In genomic region chr2:218474527-218474926, GRCh38 we compare ENCODE assay signal across 23 cellular contexts. TPM values are rescaled to one million over a fixed set of nuclear protein-coding genes. Genes with fewer than 3 reads are reported as not detected.
A peak's percentile ranks its signal among the peaks of the same experiment; 100 is the strongest.
DNase-seq lines count a peak whose midpoint lies in the region; ATAC-seq and TF ChIP-seq lines count a peak whose summit lies in the region.
"Had no signal": no experiment of that assay in that cellular context is flagged by ENCODE, and none has a peak within 500 bp of the region (broad histone marks: within the 10 kb centered on the region; RNA-seq: fewer than 3 reads in every experiment).

No MANE protein-coding gene starts in this region.

- peak; percentile 33 for DNase-seq in IMR-90
- DNase-seq in brain microvascular endothelial cell = peak; percentile 38
- peak; percentile 47 for DNase-seq in iris pigment epithelial cell (ENCODE audit: low read depth)
- DNase-seq in amniotic stem cell (lab: John Stamatoyannopoulos, UW) = no peak
- DNase-seq in NCI-H82 treated with DMSO at 0.1 percent for 48 hours (lab: John Stamatoyannopoulos, UW; ENCODE audit: unreplicated experiment) = no peak
- DNase-seq in OCI-M2 (lab: John Stamatoyannopoulos, UW; ENCODE audit: unreplicated experiment) = no peak
- DNase-seq in T1000 (lab: John Stamatoyannopoulos, UW) = no peak
- DNase-seq: C1 segment of cervical spinal cord; CD4-positive, alpha-beta memory T cell; COR-L47; DMS53; GM23248; H7; KG1; MM.1S; NCI-H2029; NCI-H446 treated with DMSO at 0.1 percent for 48 hours; NCI-H526; Peyer's patch; SIG-M5 had no signal

- no peak overlapping the region for H2BK15ac ChIP-seq in IMR-90 (ENCODE audit: low read depth, low read length)

- no peak for TF ChIP-seq RAD21 in IMR-90 (IDR thresholded peaks at IDR 0.05; ENCODE audit: low read length)

- H3K27ac ChIP-seq in IMR-90 (ENCODE audit: insufficient read depth, low read length) (no peak overlapping the region), brain microvascular endothelial cell (no peak overlapping the region)
- H3K27ac ChIP-seq: A549, GM23248, Peyer's patch had no signal

- H4K8ac ChIP-seq in IMR-90 (ENCODE audit: low read depth in 2 of 2, low read length in 2 of 2) = no peak overlapping the region

- H2AK9ac ChIP-seq in IMR-90 (replicated peaks; ENCODE audit: low read depth, low read length, poor library complexity) = no peak overlapping the region

- H3K4me3 ChIP-seq in IMR-90 (ENCODE audit: insufficient read depth, low read depth, low read length) = no peak overlapping the region
- H3K4me3 ChIP-seq in brain microvascular endothelial cell (ENCODE audit: low read depth, low read length) = no peak overlapping the region
- H3K4me3 ChIP-seq: A549, GM23248, Peyer's patch had no signal

- POLR2A ChIA-PET in IMR-90 (lab: Charles Lee; ENCODE audit: unreplicated experiment) = no interaction called here

- H2BK20ac ChIP-seq in IMR-90 (ENCODE audit: low read depth, low read length) = no peak overlapping the region

- H3K14ac ChIP-seq in IMR-90 (replicated peaks; ENCODE audit: low read depth, low read length) = no peak overlapping the region

- H3K27me3 ChIP-seq in IMR-90 (ENCODE audit: control insufficient read depth, insufficient read depth, low read length) (no peaks in the 10 kb centered on the region), brain microvascular endothelial cell (replicated peaks) (no peaks in the 10 kb centered on the region)
- H3K27me3 ChIP-seq: Peyer's patch had no signal

- H3K9ac ChIP-seq in IMR-90 (ENCODE audit: low read depth, low read length) = no peak overlapping the region
- H3K9ac ChIP-seq: GM23248 had no signal

- H4K5ac ChIP-seq in IMR-90 (ENCODE audit: low read depth, low read length) = no peak overlapping the region

- no peak overlapping the region for H4K91ac ChIP-seq in IMR-90 (ENCODE audit: insufficient read depth, low read depth, low read length)

- no peak overlapping the region for H2BK5ac ChIP-seq in IMR-90 (ENCODE audit: low read depth, low read length, poor library complexity, severe bottlenecking)

- no TSS peak for BruUV-seq in IMR-90 (replicated peaks; lab: Mats Ljungman, UMichigan)

- no peaks in the 10 kb centered on the region for H4K20me1 ChIP-seq in IMR-90 (ENCODE audit: insufficient read depth, low read length)

- no peak overlapping the region for H3K4me2 ChIP-seq in IMR-90 (ENCODE audit: low read depth, low read length)
- H3K4me2 ChIP-seq: A549 had no signal

- no peak for TF ChIP-seq CTCF in IMR-90 (conservative IDR thresholded peaks at IDR 0.05; ENCODE audit: low read depth, low read length)
- TF ChIP-seq CTCF in brain microvascular endothelial cell (IDR thresholded peaks at IDR 0.05; ENCODE audit: low read depth, low read length, missing control alignments) = no peak

- CTCF ChIA-PET in IMR-90 (lab: Yijun Ruan, JAX) = interaction anchor here (1.6 kb wide), 1 partner anchor 27 kb away, joined by 5 read pairs; no protein-coding TSS in a partner anchor

- no peak overlapping the region for H3K18ac ChIP-seq in IMR-90 (ENCODE audit: low read depth, low read length)

- no peak overlapping the region for H3K4ac ChIP-seq in IMR-90 (ENCODE audit: low read depth, low read length)

- ATAC-seq in IMR-90 (ENCODE audit: low read depth) = no peak
- ATAC-seq: A549, HepG2 had no signal

- no peak overlapping the region for H2AFZ ChIP-seq in IMR-90 (replicated peaks; ENCODE audit: low read length, poor library complexity)
- H2AFZ ChIP-seq: GM23248 had no signal

- in situ Hi-C loops in IMR-90 (cut with MboI; ENCODE audit: low sequenced_read_pairs) = no loop called here
- in situ Hi-C loops in brain microvascular endothelial cell (cut with HindIII; ENCODE audit: low pct_ligation_motif_present, low sequenced_read_pairs) = no loop called here

- H3K79me1 ChIP-seq in IMR-90 (ENCODE audit: low read depth in 1 of 2, low read length in 2 of 2) = peaks cover 0 to 2% of the 10 kb centered on the region in 2 experiments; a peak in 2 of 4 replicates

- peaks cover 3% of the 10 kb centered on the region for H3K36me3 ChIP-seq in IMR-90 (ENCODE audit: control insufficient read depth, insufficient read depth, low read length)
- H3K36me3 ChIP-seq in brain microvascular endothelial cell (replicated peaks) = peaks cover 2% of the 10 kb centered on the region

- no peak overlapping the region for H3K23ac ChIP-seq in IMR-90 (ENCODE audit: low read depth, low read length)

- TF ChIP-seq POLR2A in IMR-90 (IDR thresholded peaks at IDR 0.05; ENCODE audit: low read depth, low read length) = no peak

- no peaks in the 10 kb centered on the region for H3K9me1 ChIP-seq in IMR-90 (ENCODE audit: insufficient read depth, low read length)

- no peak overlapping the region for H2BK120ac ChIP-seq in IMR-90 (ENCODE audit: low read depth, low read length)

- no peaks in the 10 kb centered on the region for H3K9me3 ChIP-seq in IMR-90 (ENCODE audit: control insufficient read depth, insufficient read depth, low read length)
- H3K9me3 ChIP-seq: A549, Peyer's patch had no signal

- 100% methylated on average over 1 of the region's 3 CpGs; no CpG with 5 or more reads in 1 of the 2 experiments for WGBS in IMR-90 (ENCODE audit: extremely low coverage in 2 of 2, insufficient read length in 1 of 2), 2 experiments

- peaks cover 3% of the 10 kb centered on the region; the same call in 1 of the 2 replicates for H3K4me1 ChIP-seq in IMR-90 (ENCODE audit: control insufficient read depth, insufficient read depth, low read length)
- H3K4me1 ChIP-seq: Peyer's patch had no signal

- intact Hi-C loops in IMR-90 (cut with micrococcal nuclease) = loop anchor here (10.0 kb wide), 1 partner anchor 170 kb away; no protein-coding TSS in a partner anchor

- dilution Hi-C loops in IMR-90 (cut with HindIII; ENCODE audit: low sequenced_read_pairs, unreplicated experiment) = no loop called here

- H3K56ac ChIP-seq in IMR-90 (ENCODE audit: extremely low read depth, insufficient read depth, low read length) = no peak overlapping the region

- H2AK5ac ChIP-seq in IMR-90 (ENCODE audit: low read depth, low read length) = no peak overlapping the region

TF ChIP-seq in IMR-90, 13 proteins besides CTCF, POLR2A, EP300 and RAD21:
- no peak for TF ChIP-seq NFE2L2 (IDR thresholded peaks at IDR 0.05; ENCODE audit: low read depth, low read length)
- no peak for TF ChIP-seq MXI1 (IDR thresholded peaks at IDR 0.05; ENCODE audit: borderline replicate concordance, low read depth, low read length)
- TF ChIP-seq BHLHE40 (IDR thresholded peaks at IDR 0.05; ENCODE audit: low read depth, low read length) = no peak
- TF ChIP-seq MAZ (IDR thresholded peaks at IDR 0.05; ENCODE audit: borderline replicate concordance, low read depth, low read length) = no peak
- TF ChIP-seq USF2 (IDR thresholded peaks at IDR 0.05; ENCODE audit: low read depth, low read length) = no peak
- TF ChIP-seq CHD1 (IDR thresholded peaks at IDR 0.05; ENCODE audit: low read depth, low read length) = no peak
- TF ChIP-seq MAFK (IDR thresholded peaks at IDR 0.05; ENCODE audit: low read depth, low read length) = no peak
- TF ChIP-seq RFX5 (IDR thresholded peaks at IDR 0.05; ENCODE audit: low read depth, low read length) = no peak

RNA-seq across cellular contexts. Expression of gene VIL1, which starts 55.6 kb away (rescaled TPM):
- not detected in 2 replicates for total RNA-seq in IMR-90 (2012; rRNA removed)
- polyA plus RNA-seq in IMR-90 (2012; rRNA removed) = not detected in 2 replicates
- not detected in 2 replicates for polyA plus RNA-seq in IMR-90 (2012; cell fraction: cytosol; rRNA removed)
- not detected in 2 replicates for polyA plus RNA-seq in IMR-90 (2012; cell fraction: nucleus; rRNA removed; ENCODE audit: low replicate concordance)
- total RNA-seq: CD4-positive, alpha-beta memory T cell; G401; GM23248 had no signal
- polyA plus RNA-seq: CD4-positive, alpha-beta memory T cell; GM23248 had no signal

Comparison
In these comparisons a context has a peak if more than half of its experiments do, and no peak if none do; other contexts are left out.
1. DNase-seq: peak in IMR-90 (single experiment), brain microvascular endothelial cell (single experiment) and iris pigment epithelial cell (single experiment); none in amniotic stem cell (single experiment), NCI-H82 treated with DMSO at 0.1 percent for 48 hours (single experiment), OCI-M2 (single experiment) and T1000 (single experiment).